1 cellular context compared by ENCODE assay signal in the genomic region with DNA sequence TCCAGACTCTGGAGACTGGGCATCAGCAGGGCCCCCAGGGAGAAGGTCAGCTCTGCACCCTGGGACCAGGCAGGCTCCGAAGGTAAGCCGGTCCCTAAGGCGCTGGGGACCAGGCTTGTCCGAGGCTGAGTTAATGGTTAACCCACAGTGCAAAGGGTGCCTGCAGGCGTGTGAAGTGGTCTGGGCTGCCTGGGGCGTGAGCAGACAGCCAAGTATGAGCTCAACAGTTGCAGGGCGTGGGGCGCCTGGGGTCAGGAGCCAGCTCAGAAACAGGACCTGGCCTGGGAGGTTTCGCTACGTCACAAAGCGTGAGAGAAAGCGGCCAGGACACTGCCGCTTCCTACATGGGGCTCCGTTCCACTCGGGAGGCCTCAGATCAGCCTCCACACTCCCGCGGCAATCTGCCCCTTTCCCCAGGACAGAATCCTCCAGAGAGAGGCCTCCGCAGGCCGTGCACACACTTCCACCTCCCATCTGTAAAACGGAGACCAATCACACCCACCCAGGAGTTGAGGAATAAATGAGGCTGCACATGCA.
A peak's percentile ranks its signal among the peaks of the same experiment; 100 is the strongest.
TF ChIP-seq lines count a peak whose summit lies in the region.

No MANE protein-coding gene starts in this region.

TF ChIP-seq in HepG2, 621 proteins besides CTCF, POLR2A, EP300 and RAD21 (continued from another document and continues in another):
- TF ChIP-seq, protein P1, sequence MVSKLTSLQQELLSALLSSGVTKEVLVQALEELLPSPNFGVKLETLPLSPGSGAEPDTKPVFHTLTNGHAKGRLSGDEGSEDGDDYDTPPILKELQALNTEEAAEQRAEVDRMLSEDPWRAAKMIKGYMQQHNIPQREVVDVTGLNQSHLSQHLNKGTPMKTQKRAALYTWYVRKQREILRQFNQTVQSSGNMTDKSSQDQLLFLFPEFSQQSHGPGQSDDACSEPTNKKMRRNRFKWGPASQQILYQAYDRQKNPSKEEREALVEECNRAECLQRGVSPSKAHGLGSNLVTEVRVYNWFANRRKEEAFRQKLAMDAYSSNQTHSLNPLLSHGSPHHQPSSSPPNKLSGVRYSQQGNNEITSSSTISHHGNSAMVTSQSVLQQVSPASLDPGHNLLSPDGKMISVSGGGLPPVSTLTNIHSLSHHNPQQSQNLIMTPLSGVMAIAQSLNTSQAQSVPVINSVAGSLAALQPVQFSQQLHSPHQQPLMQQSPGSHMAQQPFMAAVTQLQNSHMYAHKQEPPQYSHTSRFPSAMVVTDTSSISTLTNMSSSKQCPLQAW (CRISPR knock-in tag; IDR thresholded peaks at IDR 0.05), result peak; percentile 100
- TF ChIP-seq, protein P2, sequence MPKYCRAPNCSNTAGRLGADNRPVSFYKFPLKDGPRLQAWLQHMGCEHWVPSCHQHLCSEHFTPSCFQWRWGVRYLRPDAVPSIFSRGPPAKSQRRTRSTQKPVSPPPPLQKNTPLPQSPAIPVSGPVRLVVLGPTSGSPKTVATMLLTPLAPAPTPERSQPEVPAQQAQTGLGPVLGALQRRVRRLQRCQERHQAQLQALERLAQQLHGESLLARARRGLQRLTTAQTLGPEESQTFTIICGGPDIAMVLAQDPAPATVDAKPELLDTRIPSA (CRISPR knock-in tag; IDR thresholded peaks at IDR 0.05; ENCODE audit: borderline replicate concordance), result no peak
- peak; percentile 93 for TF ChIP-seq PHF21A (CRISPR knock-in tag; IDR thresholded peaks at IDR 0.05)
- TF ChIP-seq, protein P3, sequence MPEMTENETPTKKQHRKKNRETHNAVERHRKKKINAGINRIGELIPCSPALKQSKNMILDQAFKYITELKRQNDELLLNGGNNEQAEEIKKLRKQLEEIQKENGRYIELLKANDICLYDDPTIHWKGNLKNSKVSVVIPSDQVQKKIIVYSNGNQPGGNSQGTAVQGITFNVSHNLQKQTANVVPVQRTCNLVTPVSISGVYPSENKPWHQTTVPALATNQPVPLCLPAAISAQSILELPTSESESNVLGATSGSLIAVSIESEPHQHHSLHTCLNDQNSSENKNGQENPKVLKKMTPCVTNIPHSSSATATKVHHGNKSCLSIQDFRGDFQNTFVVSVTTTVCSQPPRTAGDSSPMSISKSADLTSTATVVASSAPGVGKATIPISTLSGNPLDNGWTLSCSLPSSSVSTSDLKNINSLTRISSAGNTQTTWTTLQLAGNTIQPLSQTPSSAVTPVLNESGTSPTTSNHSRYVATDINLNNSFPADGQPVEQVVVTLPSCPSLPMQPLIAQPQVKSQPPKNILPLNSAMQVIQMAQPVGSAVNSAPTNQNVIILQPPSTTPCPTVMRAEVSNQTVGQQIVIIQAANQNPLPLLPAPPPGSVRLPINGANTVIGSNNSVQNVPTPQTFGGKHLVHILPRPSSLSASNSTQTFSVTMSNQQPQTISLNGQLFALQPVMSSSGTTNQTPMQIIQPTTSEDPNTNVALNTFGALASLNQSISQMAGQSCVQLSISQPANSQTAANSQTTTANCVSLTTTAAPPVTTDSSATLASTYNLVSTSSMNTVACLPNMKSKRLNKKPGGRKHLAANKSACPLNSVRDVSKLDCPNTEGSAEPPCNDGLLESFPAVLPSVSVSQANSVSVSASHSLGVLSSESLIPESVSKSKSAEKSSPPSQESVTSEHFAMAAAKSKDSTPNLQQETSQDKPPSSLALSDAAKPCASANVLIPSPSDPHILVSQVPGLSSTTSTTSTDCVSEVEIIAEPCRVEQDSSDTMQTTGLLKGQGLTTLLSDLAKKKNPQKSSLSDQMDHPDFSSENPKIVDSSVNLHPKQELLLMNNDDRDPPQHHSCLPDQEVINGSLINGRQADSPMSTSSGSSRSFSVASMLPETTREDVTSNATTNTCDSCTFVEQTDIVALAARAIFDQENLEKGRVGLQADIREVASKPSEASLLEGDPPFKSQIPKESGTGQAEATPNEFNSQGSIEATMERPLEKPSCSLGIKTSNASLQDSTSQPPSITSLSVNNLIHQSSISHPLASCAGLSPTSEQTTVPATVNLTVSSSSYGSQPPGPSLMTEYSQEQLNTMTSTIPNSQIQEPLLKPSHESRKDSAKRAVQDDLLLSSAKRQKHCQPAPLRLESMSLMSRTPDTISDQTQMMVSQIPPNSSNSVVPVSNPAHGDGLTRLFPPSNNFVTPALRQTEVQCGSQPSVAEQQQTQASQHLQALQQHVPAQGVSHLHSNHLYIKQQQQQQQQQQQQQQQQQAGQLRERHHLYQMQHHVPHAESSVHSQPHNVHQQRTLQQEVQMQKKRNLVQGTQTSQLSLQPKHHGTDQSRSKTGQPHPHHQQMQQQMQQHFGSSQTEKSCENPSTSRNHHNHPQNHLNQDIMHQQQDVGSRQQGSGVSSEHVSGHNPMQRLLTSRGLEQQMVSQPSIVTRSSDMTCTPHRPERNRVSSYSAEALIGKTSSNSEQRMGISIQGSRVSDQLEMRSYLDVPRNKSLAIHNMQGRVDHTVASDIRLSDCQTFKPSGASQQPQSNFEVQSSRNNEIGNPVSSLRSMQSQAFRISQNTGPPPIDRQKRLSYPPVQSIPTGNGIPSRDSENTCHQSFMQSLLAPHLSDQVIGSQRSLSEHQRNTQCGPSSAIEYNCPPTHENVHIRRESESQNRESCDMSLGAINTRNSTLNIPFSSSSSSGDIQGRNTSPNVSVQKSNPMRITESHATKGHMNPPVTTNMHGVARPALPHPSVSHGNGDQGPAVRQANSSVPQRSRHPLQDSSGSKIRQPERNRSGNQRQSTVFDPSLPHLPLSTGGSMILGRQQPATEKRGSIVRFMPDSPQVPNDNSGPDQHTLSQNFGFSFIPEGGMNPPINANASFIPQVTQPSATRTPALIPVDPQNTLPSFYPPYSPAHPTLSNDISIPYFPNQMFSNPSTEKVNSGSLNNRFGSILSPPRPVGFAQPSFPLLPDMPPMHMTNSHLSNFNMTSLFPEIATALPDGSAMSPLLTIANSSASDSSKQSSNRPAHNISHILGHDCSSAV (CRISPR knock-in tag; IDR thresholded peaks at IDR 0.05; ENCODE audit: borderline replicate concordance), result 0 out of 2 replicates have a peak, but pooled peaks have one; percentile 79
- peak; percentile 86 for TF ChIP-seq SALL1 (CRISPR knock-in tag; IDR thresholded peaks at IDR 0.05)
- TF ChIP-seq ZNF660 (CRISPR knock-in tag; IDR thresholded peaks at IDR 0.05; ENCODE audit: borderline replicate concordance, low read depth), result no peak
- TF ChIP-seq ZIK1 (CRISPR knock-in tag; IDR thresholded peaks at IDR 0.05; ENCODE audit: borderline replicate concordance, low read depth), result peak; percentile 55; the same call in 1 of the 2 replicates
- no peak for TF ChIP-seq RELA (CRISPR knock-in tag; IDR thresholded peaks at IDR 0.05)
- peak; percentile 20; the same call in 1 of the 2 replicates for TF ChIP-seq MIXL1 (CRISPR knock-in tag; IDR thresholded peaks at IDR 0.05)
- TF ChIP-seq ARID2 (CRISPR knock-in tag; IDR thresholded peaks at IDR 0.05; ENCODE audit: borderline replicate concordance), result no peak
- TF ChIP-seq HOXA9 (CRISPR knock-in tag; IDR thresholded peaks at IDR 0.05; ENCODE audit: borderline replicate concordance), result no peak
- TF ChIP-seq, protein P4, sequence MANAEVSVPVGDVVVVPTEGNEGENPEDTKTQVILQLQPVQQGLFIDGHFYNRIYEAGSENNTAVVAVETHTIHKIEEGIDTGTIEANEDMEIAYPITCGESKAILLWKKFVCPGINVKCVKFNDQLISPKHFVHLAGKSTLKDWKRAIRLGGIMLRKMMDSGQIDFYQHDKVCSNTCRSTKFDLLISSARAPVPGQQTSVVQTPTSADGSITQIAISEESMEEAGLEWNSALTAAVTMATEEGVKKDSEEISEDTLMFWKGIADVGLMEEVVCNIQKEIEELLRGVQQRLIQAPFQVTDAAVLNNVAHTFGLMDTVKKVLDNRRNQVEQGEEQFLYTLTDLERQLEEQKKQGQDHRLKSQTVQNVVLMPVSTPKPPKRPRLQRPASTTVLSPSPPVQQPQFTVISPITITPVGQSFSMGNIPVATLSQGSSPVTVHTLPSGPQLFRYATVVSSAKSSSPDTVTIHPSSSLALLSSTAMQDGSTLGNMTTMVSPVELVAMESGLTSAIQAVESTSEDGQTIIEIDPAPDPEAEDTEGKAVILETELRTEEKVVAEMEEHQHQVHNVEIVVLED (CRISPR knock-in tag; IDR thresholded peaks at IDR 0.05; ENCODE audit: borderline replicate concordance), result peak; percentile 52
- TF ChIP-seq SIX1 (CRISPR knock-in tag; IDR thresholded peaks at IDR 0.05; ENCODE audit: borderline replicate concordance), result peak; percentile 26; the same call in 1 of the 2 replicates
- TF ChIP-seq TBX3 (IDR thresholded peaks at IDR 0.05; ENCODE audit: borderline replicate concordance), result peak; percentile 91
- no peak for TF ChIP-seq CEBPG (CRISPR knock-in tag; IDR thresholded peaks at IDR 0.05)
- no peak for TF ChIP-seq TSC22D2 (CRISPR knock-in tag; IDR thresholded peaks at IDR 0.05; ENCODE audit: borderline replicate concordance)
- TF ChIP-seq HOXA5 (CRISPR knock-in tag; IDR thresholded peaks at IDR 0.05), result 0 out of 2 replicates have a peak, but pooled peaks have one; percentile 35
- TF ChIP-seq, protein P5, sequence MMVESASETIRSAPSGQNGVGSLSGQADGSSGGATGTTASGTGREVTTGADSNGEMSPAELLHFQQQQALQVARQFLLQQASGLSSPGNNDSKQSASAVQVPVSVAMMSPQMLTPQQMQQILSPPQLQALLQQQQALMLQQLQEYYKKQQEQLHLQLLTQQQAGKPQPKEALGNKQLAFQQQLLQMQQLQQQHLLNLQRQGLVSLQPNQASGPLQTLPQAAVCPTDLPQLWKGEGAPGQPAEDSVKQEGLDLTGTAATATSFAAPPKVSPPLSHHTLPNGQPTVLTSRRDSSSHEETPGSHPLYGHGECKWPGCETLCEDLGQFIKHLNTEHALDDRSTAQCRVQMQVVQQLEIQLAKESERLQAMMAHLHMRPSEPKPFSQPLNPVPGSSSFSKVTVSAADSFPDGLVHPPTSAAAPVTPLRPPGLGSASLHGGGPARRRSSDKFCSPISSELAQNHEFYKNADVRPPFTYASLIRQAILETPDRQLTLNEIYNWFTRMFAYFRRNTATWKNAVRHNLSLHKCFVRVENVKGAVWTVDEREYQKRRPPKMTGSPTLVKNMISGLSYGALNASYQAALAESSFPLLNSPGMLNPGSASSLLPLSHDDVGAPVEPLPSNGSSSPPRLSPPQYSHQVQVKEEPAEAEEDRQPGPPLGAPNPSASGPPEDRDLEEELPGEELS (CRISPR knock-in tag; IDR thresholded peaks at IDR 0.05), result peak; percentile 91
- peak; percentile 60; the same call in 1 of the 2 replicates for TF ChIP-seq NR2C2 (CRISPR knock-in tag; IDR thresholded peaks at IDR 0.05; ENCODE audit: borderline replicate concordance)
- TF ChIP-seq ELF3 (CRISPR knock-in tag; IDR thresholded peaks at IDR 0.05), result peak; percentile 49; the same call in 1 of the 2 replicates
- no peak for TF ChIP-seq ZFP36L1 (CRISPR knock-in tag; IDR thresholded peaks at IDR 0.05)
- peak; percentile 83 for TF ChIP-seq FOSL2 (CRISPR knock-in tag; IDR thresholded peaks at IDR 0.05)
- TF ChIP-seq ATF7-NPFF (CRISPR knock-in tag; IDR thresholded peaks at IDR 0.05; ENCODE audit: low read depth), result peak; percentile 20; the same call in 1 of the 2 replicates
- TF ChIP-seq, protein P6, sequence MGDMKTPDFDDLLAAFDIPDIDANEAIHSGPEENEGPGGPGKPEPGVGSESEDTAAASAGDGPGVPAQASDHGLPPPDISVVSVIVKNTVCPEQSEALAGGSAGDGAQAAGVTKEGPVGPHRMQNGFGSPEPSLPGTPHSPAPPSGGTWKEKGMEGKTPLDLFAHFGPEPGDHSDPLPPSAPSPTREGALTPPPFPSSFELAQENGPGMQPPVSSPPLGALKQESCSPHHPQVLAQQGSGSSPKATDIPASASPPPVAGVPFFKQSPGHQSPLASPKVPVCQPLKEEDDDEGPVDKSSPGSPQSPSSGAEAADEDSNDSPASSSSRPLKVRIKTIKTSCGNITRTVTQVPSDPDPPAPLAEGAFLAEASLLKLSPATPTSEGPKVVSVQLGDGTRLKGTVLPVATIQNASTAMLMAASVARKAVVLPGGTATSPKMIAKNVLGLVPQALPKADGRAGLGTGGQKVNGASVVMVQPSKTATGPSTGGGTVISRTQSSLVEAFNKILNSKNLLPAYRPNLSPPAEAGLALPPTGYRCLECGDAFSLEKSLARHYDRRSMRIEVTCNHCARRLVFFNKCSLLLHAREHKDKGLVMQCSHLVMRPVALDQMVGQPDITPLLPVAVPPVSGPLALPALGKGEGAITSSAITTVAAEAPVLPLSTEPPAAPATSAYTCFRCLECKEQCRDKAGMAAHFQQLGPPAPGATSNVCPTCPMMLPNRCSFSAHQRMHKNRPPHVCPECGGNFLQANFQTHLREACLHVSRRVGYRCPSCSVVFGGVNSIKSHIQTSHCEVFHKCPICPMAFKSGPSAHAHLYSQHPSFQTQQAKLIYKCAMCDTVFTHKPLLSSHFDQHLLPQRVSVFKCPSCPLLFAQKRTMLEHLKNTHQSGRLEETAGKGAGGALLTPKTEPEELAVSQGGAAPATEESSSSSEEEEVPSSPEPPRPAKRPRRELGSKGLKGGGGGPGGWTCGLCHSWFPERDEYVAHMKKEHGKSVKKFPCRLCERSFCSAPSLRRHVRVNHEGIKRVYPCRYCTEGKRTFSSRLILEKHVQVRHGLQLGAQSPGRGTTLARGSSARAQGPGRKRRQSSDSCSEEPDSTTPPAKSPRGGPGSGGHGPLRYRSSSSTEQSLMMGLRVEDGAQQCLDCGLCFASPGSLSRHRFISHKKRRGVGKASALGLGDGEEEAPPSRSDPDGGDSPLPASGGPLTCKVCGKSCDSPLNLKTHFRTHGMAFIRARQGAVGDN (CRISPR knock-in tag; IDR thresholded peaks at IDR 0.05), result peak; percentile 88
- TF ChIP-seq HMG20A (CRISPR knock-in tag; IDR thresholded peaks at IDR 0.05; ENCODE audit: borderline replicate concordance), result peak; percentile 82; the same call in 1 of the 2 replicates
- TF ChIP-seq, protein P7, sequence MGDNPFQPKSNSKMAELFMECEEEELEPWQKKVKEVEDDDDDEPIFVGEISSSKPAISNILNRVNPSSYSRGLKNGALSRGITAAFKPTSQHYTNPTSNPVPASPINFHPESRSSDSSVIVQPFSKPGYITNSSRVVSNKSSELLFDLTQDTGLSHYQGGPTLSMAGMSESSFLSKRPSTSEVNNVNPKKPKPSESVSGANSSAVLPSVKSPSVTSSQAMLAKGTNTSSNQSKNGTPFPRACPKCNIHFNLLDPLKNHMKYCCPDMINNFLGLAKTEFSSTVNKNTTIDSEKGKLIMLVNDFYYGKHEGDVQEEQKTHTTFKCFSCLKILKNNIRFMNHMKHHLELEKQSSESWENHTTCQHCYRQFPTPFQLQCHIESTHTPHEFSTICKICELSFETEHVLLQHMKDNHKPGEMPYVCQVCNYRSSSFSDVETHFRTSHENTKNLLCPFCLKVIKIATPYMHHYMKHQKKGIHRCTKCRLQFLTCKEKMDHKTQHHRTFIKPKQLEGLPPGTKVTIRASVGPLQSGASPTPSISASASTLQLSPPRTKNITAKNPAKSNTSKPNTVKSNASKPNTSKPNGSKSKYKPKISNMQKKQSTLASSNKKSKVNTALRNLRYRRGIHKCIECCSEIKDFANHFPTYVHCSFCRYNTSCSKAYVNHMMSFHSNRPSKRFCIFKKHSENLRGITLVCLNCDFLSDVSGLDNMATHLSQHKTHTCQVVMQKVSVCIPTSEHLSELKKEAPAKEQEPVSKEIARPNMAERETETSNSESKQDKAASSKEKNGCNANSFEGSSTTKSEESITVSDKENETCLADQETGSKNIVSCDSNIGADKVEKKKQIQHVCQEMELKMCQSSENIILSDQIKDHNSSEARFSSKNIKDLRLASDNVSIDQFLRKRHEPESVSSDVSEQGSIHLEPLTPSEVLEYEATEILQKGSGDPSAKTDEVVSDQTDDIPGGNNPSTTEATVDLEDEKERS (CRISPR knock-in tag; IDR thresholded peaks at IDR 0.05), result peak; percentile 78; the same call in 1 of the 2 replicates
- TF ChIP-seq CBX1 (IDR thresholded peaks at IDR 0.05; ENCODE audit: low read depth), result peak; percentile 80
- TF ChIP-seq ZNF232 (CRISPR knock-in tag; IDR thresholded peaks at IDR 0.05; ENCODE audit: borderline replicate concordance), result peak; percentile 56; the same call in 1 of the 2 replicates
- TF ChIP-seq KDM6A (CRISPR knock-in tag; IDR thresholded peaks at IDR 0.05; ENCODE audit: low read depth), result peak; percentile 69
- peak; percentile 47 for TF ChIP-seq STAG1 (CRISPR knock-in tag; IDR thresholded peaks at IDR 0.05)
- TF ChIP-seq ZNF562 (CRISPR knock-in tag; IDR thresholded peaks at IDR 0.05; ENCODE audit: borderline replicate concordance), result no peak
- TF ChIP-seq ZNF816 (CRISPR knock-in tag; IDR thresholded peaks at IDR 0.05; ENCODE audit: borderline replicate concordance), result no peak
- TF ChIP-seq ZNF652 (CRISPR knock-in tag; IDR thresholded peaks at IDR 0.05; ENCODE audit: borderline replicate concordance, low read depth), result no peak; the same call in 1 of the 2 replicates
